Comparison of ENCODE assay signal across 22 cellular contexts in the genomic region with DNA sequence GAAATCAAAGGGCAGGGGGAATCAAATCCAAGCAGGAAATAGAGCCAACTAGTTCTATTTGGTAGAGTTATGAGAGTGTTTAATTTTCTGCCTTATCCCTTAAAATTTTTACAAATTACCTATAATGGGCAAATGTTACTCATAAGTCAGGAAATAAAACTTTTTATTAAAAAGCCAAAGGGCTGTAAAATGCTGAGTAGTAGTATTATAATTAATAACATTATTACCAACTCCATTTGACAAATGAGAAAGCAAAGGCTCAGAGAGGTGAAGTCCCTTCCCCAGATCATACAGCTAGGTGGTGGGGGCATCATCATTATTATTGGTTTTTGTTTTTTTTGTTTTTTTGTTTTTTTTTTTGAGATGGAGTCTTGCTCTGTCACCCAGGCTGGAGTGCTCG. TPM values are rescaled to one million over a fixed set of nuclear protein-coding genes. Genes with fewer than 3 reads are reported as not detected.
"Had no signal": no experiment of that assay in that cellular context is flagged by ENCODE, and none has a peak within 500 bp of the region (broad histone marks: within the 10 kb centered on the region; RNA-seq: fewer than 3 reads in every experiment).

No MANE protein-coding gene starts in this region.

- H3K4me3 ChIP-seq: coronary artery, esophagus squamous epithelium, gastroesophageal sphincter, testis had no signal

- H3K36me3 ChIP-seq: breast epithelium had no signal

- H3K9me3 ChIP-seq: breast epithelium, esophagus squamous epithelium, gastroesophageal sphincter, testis had no signal

- FAIRE-seq: astrocyte, islet of Langerhans had no signal

- H3K27ac ChIP-seq: testis, WERI-Rb-1 had no signal

- ATAC-seq: activated CD8-positive, alpha-beta T cell treated with anti-CD3 and anti-CD28 coated beads, Interleukin-2, amount 10 ng/mL, durations not matched to agents 7 days and 5 days; gastroesophageal sphincter; left colon had no signal

- H3K27me3 ChIP-seq: breast epithelium, esophagus squamous epithelium, gastroesophageal sphincter, testis had no signal

- DNase-seq: activated CD4-positive, alpha-beta T cell treated with anti-CD3 and anti-CD28 coated beads, Interleukin-2, amount 10 ng/mL, durations not matched to agents 7 days and 5 days; activated CD4-positive, CD25-positive, alpha-beta regulatory T cell treated with anti-CD3 and anti-CD28 coated beads, Interleukin-2, amount 50 U/mL, for 72 hours; activated CD8-positive, alpha-beta T cell treated with anti-CD3 and anti-CD28 coated beads, Interleukin-2, amount 10 ng/mL, durations not matched to agents 7 days and 5 days; activated naive CD4-positive, alpha-beta T cell; activated T-cell treated with anti-CD3 and anti-CD28 coated beads, Interleukin-2, amount 50 U/mL, for 1 hour; endodermal cell; esophagus squamous epithelium; head of caudate nucleus; left colon; nephron progenitor cell; occipital lobe; retina; stimulated activated CD4-positive, alpha-beta T cell treated with anti-CD3 and anti-CD28 coated beads, Interleukin-4, amount 100 ng/mL, for 1 hour; testis; trophoblast cell; WERI-Rb-1 had no signal

RNA-seq across cellular contexts. Expression of gene AUNIP, which starts 55.9 kb away (rescaled TPM):
- total RNA-seq: posterior vena cava had no signal
